Comparison of ENCODE assay signal across 1 cellular context in the genomic region with DNA sequence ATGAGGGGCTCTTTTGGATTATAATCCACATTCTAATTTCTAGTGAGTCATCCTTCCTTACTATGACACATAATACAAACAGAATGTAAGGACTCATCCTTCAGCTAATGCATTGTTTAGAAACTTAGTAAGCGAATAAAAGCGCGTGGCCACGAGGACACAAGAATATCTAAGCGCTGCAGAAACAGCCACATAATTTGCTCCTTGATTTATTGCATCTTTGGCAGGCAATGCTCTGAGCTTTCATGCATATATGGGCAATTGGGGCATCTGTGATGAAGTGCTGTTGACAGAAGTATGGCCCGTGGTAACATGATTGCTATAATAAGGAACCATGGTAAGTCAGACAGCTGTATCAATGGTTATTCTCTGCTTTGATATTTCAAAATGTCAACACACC.
TF ChIP-seq lines count a peak whose summit lies in the region.

No MANE protein-coding gene starts in this region.

TF ChIP-seq in IMR-90, 13 proteins besides CTCF, POLR2A, EP300 and RAD21 (continued from another document):
- TF ChIP-seq, protein P1, sequence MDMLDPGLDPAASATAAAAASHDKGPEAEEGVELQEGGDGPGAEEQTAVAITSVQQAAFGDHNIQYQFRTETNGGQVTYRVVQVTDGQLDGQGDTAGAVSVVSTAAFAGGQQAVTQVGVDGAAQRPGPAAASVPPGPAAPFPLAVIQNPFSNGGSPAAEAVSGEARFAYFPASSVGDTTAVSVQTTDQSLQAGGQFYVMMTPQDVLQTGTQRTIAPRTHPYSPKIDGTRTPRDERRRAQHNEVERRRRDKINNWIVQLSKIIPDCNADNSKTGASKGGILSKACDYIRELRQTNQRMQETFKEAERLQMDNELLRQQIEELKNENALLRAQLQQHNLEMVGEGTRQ (IDR thresholded peaks at IDR 0.05; ENCODE audit: low read depth, low read length) = peak; percentile 37; the same call in 1 of the 2 replicates
